8 cellular contexts compared by ENCODE assay signal in genomic region chr6:145815351-145815772, GRCh38. TPM values are rescaled to one million over a fixed set of nuclear protein-coding genes. Genes with fewer than 3 reads are reported as not detected.
DNase-seq lines count a peak whose midpoint lies in the region; ATAC-seq and TF ChIP-seq lines count a peak whose summit lies in the region.

No MANE protein-coding gene starts in this region.

- peak; percentile 62 for DNase-seq in Right ventricle myocardium inferior (ENCODE audit: missing footprints)
- DNase-seq in cardiac septum (ENCODE audit: low spot score) = no peak
- DNase-seq in PC-9 = no peak
- DNase-seq in mesenchymal stem cell = peak; percentile 51
- DNase-seq in uterus = peak in 1 of 2 donors; percentile 26
- no peak for DNase-seq in activated CD4-positive, alpha-beta T cell treated with anti-CD3 and anti-CD28 coated beads, Interleukin-2, amount 50 U/mL, for 1 hour

- no peak overlapping the region for H2AK5ac ChIP-seq in mesenchymal stem cell (ENCODE audit: low read length, severe bottlenecking)

- peak overlapping the region; percentile 84 for H3K4me2 ChIP-seq in PC-9
- H3K4me2 ChIP-seq in mesenchymal stem cell (ENCODE audit: low read length, poor library complexity, severe bottlenecking) = peak overlapping the region; percentile 91

- peaks cover 3% of the 10 kb centered on the region; the same call in 1 of the 2 replicates for H4K20me1 ChIP-seq in PC-9 (ENCODE audit: insufficient read depth)

- H3K27ac ChIP-seq in PC-9 (peak overlapping the region; percentile 51; the same call in 1 of the 2 replicates), ectodermal cell (ENCODE audit: insufficient read depth, low read depth, low read length, poor library complexity, severe bottlenecking) (peak overlapping the region; percentile 92), mesenchymal stem cell (ENCODE audit: low read length, poor library complexity, severe bottlenecking) (peak overlapping the region; percentile 87), uterus (peak overlapping the region; percentile 92 to 94)

- no peaks in the 10 kb centered on the region for H3K9me3 ChIP-seq in PC-9 (ENCODE audit: insufficient read depth, low read depth)
- no peaks in the 10 kb centered on the region for H3K9me3 ChIP-seq in ectodermal cell (ENCODE audit: control insufficient read depth, low read length)
- no peaks in the 10 kb centered on the region for H3K9me3 ChIP-seq in mesenchymal stem cell (ENCODE audit: control insufficient read depth, low read length)
- no peaks in the 10 kb centered on the region for H3K9me3 ChIP-seq in uterus

- H3K4ac ChIP-seq in mesenchymal stem cell (ENCODE audit: low read depth in 1 of 2, low read length in 2 of 2) = peak overlapping the region; percentile 47 to 98

- peak; percentile 5 for ATAC-seq in Right ventricle myocardium inferior
- ATAC-seq in HG02885 (IDR thresholded peaks at IDR 0.05; ENCODE audit: poor library complexity, unreplicated experiment) = peak; percentile 0

- BruUV-seq in PC-9 (replicated peaks; lab: Mats Ljungman, UMichigan) = no TSS peak

- TF ChIP-seq CTCF in PC-9 (conservative IDR thresholded peaks at IDR 0.05) (no peak), uterus (IDR thresholded peaks at IDR 0.05) (no peak)

- H3K4me1 ChIP-seq in PC-9 (replicated peaks; ENCODE audit: insufficient read depth) = peaks cover 36% of the 10 kb centered on the region
- peaks cover 3% of the 10 kb centered on the region for H3K4me1 ChIP-seq in ectodermal cell (ENCODE audit: control insufficient read depth, insufficient read depth, low read length)
- H3K4me1 ChIP-seq in mesenchymal stem cell (ENCODE audit: control insufficient read depth, insufficient read depth, low read depth, low read length) = peaks cover 4% of the 10 kb centered on the region
- H3K4me1 ChIP-seq in uterus = no peaks in the 10 kb centered on the region

- CTCF ChIA-PET in PC-9 (lab: Charles Lee) = interaction anchor here (1.0 kb wide), 1 partner anchor 82 kb away, joined by 3 read pairs; no protein-coding TSS in a partner anchor

- TF ChIP-seq POLR2A in uterus (IDR thresholded peaks at IDR 0.05) = no peak

- H4K91ac ChIP-seq in mesenchymal stem cell (ENCODE audit: low read length) = peak overlapping the region; percentile 93

- peaks cover 7% of the 10 kb centered on the region for H3K79me1 ChIP-seq in mesenchymal stem cell (replicated peaks; ENCODE audit: low read length, poor library complexity, severe bottlenecking)

- H3K9ac ChIP-seq in mesenchymal stem cell (ENCODE audit: low read length) = peak overlapping the region; percentile 96

- H2BK120ac ChIP-seq in mesenchymal stem cell (ENCODE audit: low read depth, low read length) = peak overlapping the region; percentile 83

- intact Hi-C loops in Right ventricle myocardium inferior (cut with DNase I) (loop anchor here (5.0 to 10.0 kb wide), 2 partner anchors 72 to 729 kb away; partner anchors contain the start of gene RAB32), cardiac septum (cut with DNase I) (loop anchor here (2.0 kb wide), 1 partner anchor 149 kb away; the partner anchor contains the start of gene SHPRH), PC-9 (cut with micrococcal nuclease; ENCODE audit: unreplicated experiment) (no loop called here), uterus (cut with DNase I; ENCODE audit: low total_unique reads) (no loop called here)

- H2BK5ac ChIP-seq in mesenchymal stem cell (ENCODE audit: low read depth, low read length, poor library complexity, severe bottlenecking) = peak overlapping the region; percentile 86

- no peaks in the 10 kb centered on the region for H3K9me2 ChIP-seq in PC-9 (ENCODE audit: insufficient read depth)

- peak overlapping the region; percentile 18 to 77 for H2BK12ac ChIP-seq in mesenchymal stem cell (ENCODE audit: low read length in 2 of 2)

- H3K4me3 ChIP-seq in PC-9 (peak overlapping the region; percentile 73), ectodermal cell (ENCODE audit: insufficient read depth, low read depth, low read length) (peak overlapping the region; percentile 83), mesenchymal stem cell (ENCODE audit: insufficient read depth in 1 of 2, low read depth in 1 of 2, low read length in 2 of 2) (peak overlapping the region; percentile 89 to 93), uterus (peak overlapping the region; percentile 51 to 82)

- 1% methylated on average over 19 of the region's 19 CpGs for WGBS in ectodermal cell, 2 experiments
- WGBS in mesenchymal stem cell = 2% methylated on average over 6 of the region's 19 CpGs

- no peaks in the 10 kb centered on the region for H3F3A ChIP-seq in PC-9 (ENCODE audit: insufficient read depth, low read depth)

- H3K27me3 ChIP-seq in PC-9 (ENCODE audit: insufficient read depth, low read depth) = no peaks in the 10 kb centered on the region
- H3K27me3 ChIP-seq in ectodermal cell (ENCODE audit: control insufficient read depth, insufficient read depth, low read length, poor library complexity, severe bottlenecking) = no peaks in the 10 kb centered on the region
- no peaks in the 10 kb centered on the region for H3K27me3 ChIP-seq in mesenchymal stem cell (ENCODE audit: control insufficient read depth in 1 of 2, insufficient read depth in 1 of 2, low read length in 2 of 2)
- no peaks in the 10 kb centered on the region for H3K27me3 ChIP-seq in uterus

- H3K23ac ChIP-seq in mesenchymal stem cell (ENCODE audit: low read length in 2 of 2) = no peak overlapping the region

- peaks cover 38% of the 10 kb centered on the region for H3K79me2 ChIP-seq in PC-9 (ENCODE audit: low read depth)

- H2AFZ ChIP-seq in PC-9 = peak overlapping the region; percentile 99
- H2AFZ ChIP-seq in mesenchymal stem cell (ENCODE audit: low read depth, low read length) = peak overlapping the region; percentile 81

- peak overlapping the region; percentile 44 for H2BK15ac ChIP-seq in mesenchymal stem cell (ENCODE audit: low read depth, poor library complexity, severe bottlenecking)

- POLR2A ChIA-PET in PC-9 (lab: Charles Lee; ENCODE audit: unreplicated experiment) = interaction anchor here (0.6 to 1.1 kb wide), 2 partner anchors 80 to 392 kb away, joined by 3 to 6 read pairs; partner anchors contain the start of gene EPM2A

- peak overlapping the region; percentile 74 to 82 for H3K14ac ChIP-seq in mesenchymal stem cell (ENCODE audit: low read length in 2 of 2)

- H3K36me3 ChIP-seq in PC-9 (ENCODE audit: low read depth) (no peaks in the 10 kb centered on the region), ectodermal cell (ENCODE audit: control insufficient read depth, insufficient read depth, low read length) (no peaks in the 10 kb centered on the region), mesenchymal stem cell (ENCODE audit: control insufficient read depth in 1 of 2, insufficient read depth in 2 of 2, low read depth in 1 of 2, low read length in 2 of 2) (peaks cover 0 to 3% of the 10 kb centered on the region in 2 experiments), uterus (no peaks in the 10 kb centered on the region)

- peak overlapping the region; percentile 94 for H4K8ac ChIP-seq in mesenchymal stem cell (ENCODE audit: low read length)

- H3K18ac ChIP-seq in mesenchymal stem cell (ENCODE audit: low read depth in 1 of 2, low read length in 2 of 2) = peak overlapping the region; percentile 96 to 98

RNA-seq across cellular contexts. Expression of gene FBXO30, which starts 0.8 kb away (rescaled TPM):
- total RNA-seq in Right ventricle myocardium inferior = 13.1 TPM
- 15.6 TPM for total RNA-seq in cardiac septum
- 8.3 and 10.6 TPM in 2 replicates for total RNA-seq in PC-9 (2021)
- 21.9 TPM for polyA plus RNA-seq in ectodermal cell (2013, experiment 1 of 4)
- 24.1 TPM for polyA plus RNA-seq in ectodermal cell (2013, experiment 2 of 4)
- polyA plus RNA-seq in ectodermal cell (2013, experiment 3 of 4) = 17.7 TPM
- polyA plus RNA-seq in ectodermal cell (2013, experiment 4 of 4) = 19.8 TPM
- 4.9 TPM for polyA plus RNA-seq in mesenchymal stem cell (2013, experiment 1 of 2)
- 5.1 TPM for polyA plus RNA-seq in mesenchymal stem cell (2013, experiment 2 of 2)
- 10 to 100 TPM; 11.0 to 30.5 (median 15.7) TPM for total RNA-seq in uterus

Comparison
In these comparisons a context has a peak if more than half of its experiments do, and no peak if none do; other contexts are left out.
1. DNase-seq: peak in Right ventricle myocardium inferior (single experiment) and mesenchymal stem cell (single experiment); none in cardiac septum (single experiment), PC-9 (0 of 2) and activated CD4-positive, alpha-beta T cell treated with anti-CD3 and anti-CD28 coated beads, Interleukin-2, amount 50 U/mL, for 1 hour (single experiment).
2. intact Hi-C loops: an anchor here in Right ventricle myocardium inferior (5.0 to 10.0 kb wide) and cardiac septum (2.0 kb wide); none called in PC-9 and uterus.
3. Peak in every context shown above with its lines, with median percentiles within 50 percentile points of each other: H3K27ac ChIP-seq and H3K4me3 ChIP-seq.